In the genomic region with DNA sequence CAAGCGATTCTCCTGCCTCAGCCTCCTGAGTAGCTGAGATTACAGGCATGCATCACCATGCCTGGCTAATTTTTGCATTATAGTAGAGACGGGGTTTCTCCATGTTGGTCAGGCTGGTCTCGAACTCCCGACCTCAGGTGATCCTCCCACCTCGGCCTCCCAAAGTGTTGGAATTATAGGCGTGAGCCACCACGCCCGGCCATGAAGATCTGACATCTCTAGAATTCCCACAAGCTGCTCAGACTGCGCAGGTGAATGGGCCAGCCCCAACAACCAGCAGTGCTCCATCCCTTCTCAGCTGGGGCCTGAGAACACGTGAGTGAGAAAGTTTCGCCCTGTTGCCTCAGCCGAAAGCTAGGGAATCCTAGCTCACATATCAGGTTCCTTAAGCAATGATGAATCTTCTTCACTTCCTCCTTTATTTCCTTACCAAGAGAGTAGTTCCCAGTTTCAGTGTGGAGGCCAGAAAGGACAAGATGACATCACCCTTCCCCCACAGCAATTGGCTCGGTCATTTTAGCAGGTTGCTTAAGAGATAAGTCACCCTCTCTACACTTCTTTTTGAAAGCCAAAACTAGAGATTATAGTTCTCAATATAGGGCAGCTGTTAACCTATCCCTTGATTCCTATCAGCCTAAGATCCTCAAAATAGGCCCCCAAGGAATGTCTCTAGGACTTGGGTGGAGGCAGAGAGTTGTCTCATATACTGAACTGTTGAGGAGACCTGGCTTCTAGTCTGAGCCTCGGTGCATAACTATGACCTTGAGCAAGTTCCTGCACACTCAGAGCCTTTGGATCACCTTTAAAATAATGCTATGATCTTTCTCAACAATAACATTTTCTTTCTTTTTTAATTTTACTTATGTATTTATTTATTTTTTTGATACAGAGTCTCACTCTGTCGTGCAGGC, we compare ENCODE assay signal across 1 cellular context.
TF ChIP-seq lines count a peak whose summit lies in the region.

No MANE protein-coding gene starts in this region.

TF ChIP-seq in K562, 482 proteins besides CTCF, POLR2A, EP300 and RAD21 (continued from another document and continues in another):
- TF ChIP-seq, protein P1, sequence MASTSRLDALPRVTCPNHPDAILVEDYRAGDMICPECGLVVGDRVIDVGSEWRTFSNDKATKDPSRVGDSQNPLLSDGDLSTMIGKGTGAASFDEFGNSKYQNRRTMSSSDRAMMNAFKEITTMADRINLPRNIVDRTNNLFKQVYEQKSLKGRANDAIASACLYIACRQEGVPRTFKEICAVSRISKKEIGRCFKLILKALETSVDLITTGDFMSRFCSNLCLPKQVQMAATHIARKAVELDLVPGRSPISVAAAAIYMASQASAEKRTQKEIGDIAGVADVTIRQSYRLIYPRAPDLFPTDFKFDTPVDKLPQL (IDR thresholded peaks at IDR 0.05; ENCODE audit: extremely low read depth, insufficient read length), result no peak
- peak; percentile 27; the same call in 1 of the 2 replicates for TF ChIP-seq BACH1 (tag; IDR thresholded peaks at IDR 0.05)
- peak; percentile 86 to 96 for TF ChIP-seq ETV6 (IDR thresholded peaks at IDR 0.05; ENCODE audit: borderline replicate concordance in 1 of 2, low read depth in 2 of 2, low read length in 1 of 2)
- no peak for TF ChIP-seq ETV6 (CRISPR knock-in tag; IDR thresholded peaks at IDR 0.05; ENCODE audit: borderline replicate concordance)
- peak; percentile 76; the same call in 1 of the 2 replicates for TF ChIP-seq HDAC8 (tag; IDR thresholded peaks at IDR 0.05)
- TF ChIP-seq ZNF175 (CRISPR knock-in tag; IDR thresholded peaks at IDR 0.05; ENCODE audit: low read depth), result peak; percentile 54; the same call in 1 of the 2 replicates
- TF ChIP-seq SOX6 (IDR thresholded peaks at IDR 0.05), result peak; percentile 80; the same call in 1 of the 2 replicates
- TF ChIP-seq MECOM (CRISPR knock-in tag; IDR thresholded peaks at IDR 0.05), result peak; percentile 73; the same call in 1 of the 2 replicates
- 0 out of 2 replicates have a peak, but pooled peaks have one; percentile 4 for TF ChIP-seq ZBTB12 (CRISPR knock-in tag; IDR thresholded peaks at IDR 0.05)
- TF ChIP-seq CBFA2T3 (IDR thresholded peaks at IDR 0.05), result peak; percentile 68
- peak in 1 of 2 experiments; percentile 50; a peak in 2 of 4 replicates for TF ChIP-seq MAZ (CRISPR knock-in tag; conservative IDR thresholded peaks at IDR 0.05 in 1 of 2, IDR thresholded peaks at IDR 0.05 in 1 of 2)
- TF ChIP-seq RHOXF2B (CRISPR knock-in tag; conservative IDR thresholded peaks at IDR 0.05), result no peak
- no peak; the same call in 1 of the 2 replicates for TF ChIP-seq NR2C1 (IDR thresholded peaks at IDR 0.05)
- TF ChIP-seq NR2C1 (tag; IDR thresholded peaks at IDR 0.05), result 0 out of 2 replicates have a peak, but pooled peaks have one; percentile 48
- peak in 1 of 2 experiments; percentile 93; a peak in 2 of 4 replicates for TF ChIP-seq RCOR1 (IDR thresholded peaks at IDR 0.05; ENCODE audit: borderline replicate concordance in 1 of 2, low read depth in 2 of 2, low read length in 2 of 2)
- peak; percentile 76 for TF ChIP-seq TEAD4 (IDR thresholded peaks at IDR 0.05; ENCODE audit: low read length)
- no peak for TF ChIP-seq TEAD4 (CRISPR knock-in tag; IDR thresholded peaks at IDR 0.05; ENCODE audit: borderline replicate concordance)
- no peak for TF ChIP-seq RBM22 (IDR thresholded peaks at IDR 0.05; ENCODE audit: low read depth, low read length, poor library complexity, severe bottlenecking)
- TF ChIP-seq CEBPG (CRISPR knock-in tag; IDR thresholded peaks at IDR 0.05), result peak; percentile 100
- peak; percentile 95 to 99 for TF ChIP-seq CEBPG (tag; conservative IDR thresholded peaks at IDR 0.05 in 1 of 2, IDR thresholded peaks at IDR 0.05 in 1 of 2)
- TF ChIP-seq GABPA (tag; conservative IDR thresholded peaks at IDR 0.05; ENCODE audit: low read depth), result peak; percentile 15; the same call in 1 of the 2 replicates
- peak; percentile 78 for TF ChIP-seq CXXC5 (CRISPR knock-in tag; IDR thresholded peaks at IDR 0.05)
- peak; percentile 68; the same call in 1 of the 2 replicates for TF ChIP-seq ZSCAN32 (CRISPR knock-in tag; IDR thresholded peaks at IDR 0.05)
- no peak for TF ChIP-seq CAMTA2 (CRISPR knock-in tag; conservative IDR thresholded peaks at IDR 0.05)
- TF ChIP-seq, protein P2, sequence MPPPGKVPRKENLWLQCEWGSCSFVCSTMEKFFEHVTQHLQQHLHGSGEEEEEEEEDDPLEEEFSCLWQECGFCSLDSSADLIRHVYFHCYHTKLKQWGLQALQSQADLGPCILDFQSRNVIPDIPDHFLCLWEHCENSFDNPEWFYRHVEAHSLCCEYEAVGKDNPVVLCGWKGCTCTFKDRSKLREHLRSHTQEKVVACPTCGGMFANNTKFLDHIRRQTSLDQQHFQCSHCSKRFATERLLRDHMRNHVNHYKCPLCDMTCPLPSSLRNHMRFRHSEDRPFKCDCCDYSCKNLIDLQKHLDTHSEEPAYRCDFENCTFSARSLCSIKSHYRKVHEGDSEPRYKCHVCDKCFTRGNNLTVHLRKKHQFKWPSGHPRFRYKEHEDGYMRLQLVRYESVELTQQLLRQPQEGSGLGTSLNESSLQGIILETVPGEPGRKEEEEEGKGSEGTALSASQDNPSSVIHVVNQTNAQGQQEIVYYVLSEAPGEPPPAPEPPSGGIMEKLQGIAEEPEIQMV (tag; conservative IDR thresholded peaks at IDR 0.05; ENCODE audit: low read depth), result peak; percentile 38; the same call in 1 of the 2 replicates
- TF ChIP-seq ZNF263 (CRISPR knock-in tag; IDR thresholded peaks at IDR 0.05; ENCODE audit: borderline replicate concordance), result peak; percentile 49; the same call in 1 of the 2 replicates
- TF ChIP-seq, protein P3, sequence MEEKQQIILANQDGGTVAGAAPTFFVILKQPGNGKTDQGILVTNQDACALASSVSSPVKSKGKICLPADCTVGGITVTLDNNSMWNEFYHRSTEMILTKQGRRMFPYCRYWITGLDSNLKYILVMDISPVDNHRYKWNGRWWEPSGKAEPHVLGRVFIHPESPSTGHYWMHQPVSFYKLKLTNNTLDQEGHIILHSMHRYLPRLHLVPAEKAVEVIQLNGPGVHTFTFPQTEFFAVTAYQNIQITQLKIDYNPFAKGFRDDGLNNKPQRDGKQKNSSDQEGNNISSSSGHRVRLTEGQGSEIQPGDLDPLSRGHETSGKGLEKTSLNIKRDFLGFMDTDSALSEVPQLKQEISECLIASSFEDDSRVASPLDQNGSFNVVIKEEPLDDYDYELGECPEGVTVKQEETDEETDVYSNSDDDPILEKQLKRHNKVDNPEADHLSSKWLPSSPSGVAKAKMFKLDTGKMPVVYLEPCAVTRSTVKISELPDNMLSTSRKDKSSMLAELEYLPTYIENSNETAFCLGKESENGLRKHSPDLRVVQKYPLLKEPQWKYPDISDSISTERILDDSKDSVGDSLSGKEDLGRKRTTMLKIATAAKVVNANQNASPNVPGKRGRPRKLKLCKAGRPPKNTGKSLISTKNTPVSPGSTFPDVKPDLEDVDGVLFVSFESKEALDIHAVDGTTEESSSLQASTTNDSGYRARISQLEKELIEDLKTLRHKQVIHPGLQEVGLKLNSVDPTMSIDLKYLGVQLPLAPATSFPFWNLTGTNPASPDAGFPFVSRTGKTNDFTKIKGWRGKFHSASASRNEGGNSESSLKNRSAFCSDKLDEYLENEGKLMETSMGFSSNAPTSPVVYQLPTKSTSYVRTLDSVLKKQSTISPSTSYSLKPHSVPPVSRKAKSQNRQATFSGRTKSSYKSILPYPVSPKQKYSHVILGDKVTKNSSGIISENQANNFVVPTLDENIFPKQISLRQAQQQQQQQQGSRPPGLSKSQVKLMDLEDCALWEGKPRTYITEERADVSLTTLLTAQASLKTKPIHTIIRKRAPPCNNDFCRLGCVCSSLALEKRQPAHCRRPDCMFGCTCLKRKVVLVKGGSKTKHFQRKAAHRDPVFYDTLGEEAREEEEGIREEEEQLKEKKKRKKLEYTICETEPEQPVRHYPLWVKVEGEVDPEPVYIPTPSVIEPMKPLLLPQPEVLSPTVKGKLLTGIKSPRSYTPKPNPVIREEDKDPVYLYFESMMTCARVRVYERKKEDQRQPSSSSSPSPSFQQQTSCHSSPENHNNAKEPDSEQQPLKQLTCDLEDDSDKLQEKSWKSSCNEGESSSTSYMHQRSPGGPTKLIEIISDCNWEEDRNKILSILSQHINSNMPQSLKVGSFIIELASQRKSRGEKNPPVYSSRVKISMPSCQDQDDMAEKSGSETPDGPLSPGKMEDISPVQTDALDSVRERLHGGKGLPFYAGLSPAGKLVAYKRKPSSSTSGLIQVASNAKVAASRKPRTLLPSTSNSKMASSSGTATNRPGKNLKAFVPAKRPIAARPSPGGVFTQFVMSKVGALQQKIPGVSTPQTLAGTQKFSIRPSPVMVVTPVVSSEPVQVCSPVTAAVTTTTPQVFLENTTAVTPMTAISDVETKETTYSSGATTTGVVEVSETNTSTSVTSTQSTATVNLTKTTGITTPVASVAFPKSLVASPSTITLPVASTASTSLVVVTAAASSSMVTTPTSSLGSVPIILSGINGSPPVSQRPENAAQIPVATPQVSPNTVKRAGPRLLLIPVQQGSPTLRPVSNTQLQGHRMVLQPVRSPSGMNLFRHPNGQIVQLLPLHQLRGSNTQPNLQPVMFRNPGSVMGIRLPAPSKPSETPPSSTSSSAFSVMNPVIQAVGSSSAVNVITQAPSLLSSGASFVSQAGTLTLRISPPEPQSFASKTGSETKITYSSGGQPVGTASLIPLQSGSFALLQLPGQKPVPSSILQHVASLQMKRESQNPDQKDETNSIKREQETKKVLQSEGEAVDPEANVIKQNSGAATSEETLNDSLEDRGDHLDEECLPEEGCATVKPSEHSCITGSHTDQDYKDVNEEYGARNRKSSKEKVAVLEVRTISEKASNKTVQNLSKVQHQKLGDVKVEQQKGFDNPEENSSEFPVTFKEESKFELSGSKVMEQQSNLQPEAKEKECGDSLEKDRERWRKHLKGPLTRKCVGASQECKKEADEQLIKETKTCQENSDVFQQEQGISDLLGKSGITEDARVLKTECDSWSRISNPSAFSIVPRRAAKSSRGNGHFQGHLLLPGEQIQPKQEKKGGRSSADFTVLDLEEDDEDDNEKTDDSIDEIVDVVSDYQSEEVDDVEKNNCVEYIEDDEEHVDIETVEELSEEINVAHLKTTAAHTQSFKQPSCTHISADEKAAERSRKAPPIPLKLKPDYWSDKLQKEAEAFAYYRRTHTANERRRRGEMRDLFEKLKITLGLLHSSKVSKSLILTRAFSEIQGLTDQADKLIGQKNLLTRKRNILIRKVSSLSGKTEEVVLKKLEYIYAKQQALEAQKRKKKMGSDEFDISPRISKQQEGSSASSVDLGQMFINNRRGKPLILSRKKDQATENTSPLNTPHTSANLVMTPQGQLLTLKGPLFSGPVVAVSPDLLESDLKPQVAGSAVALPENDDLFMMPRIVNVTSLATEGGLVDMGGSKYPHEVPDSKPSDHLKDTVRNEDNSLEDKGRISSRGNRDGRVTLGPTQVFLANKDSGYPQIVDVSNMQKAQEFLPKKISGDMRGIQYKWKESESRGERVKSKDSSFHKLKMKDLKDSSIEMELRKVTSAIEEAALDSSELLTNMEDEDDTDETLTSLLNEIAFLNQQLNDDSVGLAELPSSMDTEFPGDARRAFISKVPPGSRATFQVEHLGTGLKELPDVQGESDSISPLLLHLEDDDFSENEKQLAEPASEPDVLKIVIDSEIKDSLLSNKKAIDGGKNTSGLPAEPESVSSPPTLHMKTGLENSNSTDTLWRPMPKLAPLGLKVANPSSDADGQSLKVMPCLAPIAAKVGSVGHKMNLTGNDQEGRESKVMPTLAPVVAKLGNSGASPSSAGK (IDR thresholded peaks at IDR 0.05), result peak; percentile 68
- peak; percentile 1; the same call in 1 of the 2 replicates for TF ChIP-seq KLF6 (CRISPR knock-in tag; IDR thresholded peaks at IDR 0.05; ENCODE audit: borderline replicate concordance)
